Comparison of ENCODE assay signal across 18 cellular contexts in the genomic region with DNA sequence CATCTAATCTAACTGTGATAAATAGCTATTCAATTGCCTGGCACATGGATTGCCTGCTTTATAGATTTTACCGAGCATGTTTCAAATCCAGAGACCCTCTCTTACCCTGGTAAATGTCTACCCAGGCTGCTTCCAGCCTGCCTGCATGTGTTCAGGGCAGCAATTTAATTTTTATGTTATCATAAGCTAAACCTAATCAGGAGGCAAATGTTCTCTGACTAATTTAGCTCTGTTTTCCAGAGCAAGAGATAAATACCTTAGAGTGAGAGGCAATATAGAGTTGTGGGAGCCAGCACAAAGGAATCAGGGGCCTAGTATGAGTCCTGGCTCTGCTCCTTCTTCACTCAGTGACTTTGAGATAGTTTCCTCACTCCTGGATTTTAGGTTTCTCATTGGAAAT. TPM values are rescaled to one million over a fixed set of nuclear protein-coding genes. Genes with fewer than 3 reads are reported as not detected.
DNase-seq lines count a peak whose midpoint lies in the region; ATAC-seq and TF ChIP-seq lines count a peak whose summit lies in the region.
"Had no signal": no experiment of that assay in that cellular context is flagged by ENCODE, and none has a peak within 500 bp of the region (broad histone marks: within the 10 kb centered on the region; RNA-seq: fewer than 3 reads in every experiment).

No MANE protein-coding gene starts in this region.

- H3K27me3 ChIP-seq in right cardiac atrium (ENCODE audit: control insufficient read depth, insufficient read depth): no peaks in the 10 kb centered on the region
- H3K27me3 ChIP-seq in gastrocnemius medialis: no peaks in the 10 kb centered on the region
- H3K27me3 ChIP-seq: MG63, Peyer's patch had no signal

- WGBS in right cardiac atrium: 54% methylated on average over 1 of the region's 1 CpG

- DNase-seq in Right ventricle myocardium inferior (ENCODE audit: missing footprints) (no peak), cardiac septum (ENCODE audit: low spot score) (no peak), right cardiac atrium (no peak), gastrocnemius medialis (no peak), NCI-H2171 treated with DMSO at 0.1 percent for 48 hours (lab: John Stamatoyannopoulos, UW) (no peak), EL (no peak)
- no peak for DNase-seq in activated naive CD4-positive, alpha-beta T cell (lab: John Stamatoyannopoulos, UW)
- DNase-seq: AML-193, DMS79 treated with DMSO at 0.1 percent for 48 hours, Kasumi-1, MG63, NCI-H1048, NCI-H1436, NCI-H1930, Peyer's patch had no signal

- H3K36me3 ChIP-seq in gastrocnemius medialis: no peaks in the 10 kb centered on the region
- H3K36me3 ChIP-seq: MG63, Peyer's patch had no signal

- H3K9me3 ChIP-seq in right cardiac atrium (ENCODE audit: control insufficient read depth, low read length) (no peaks in the 10 kb centered on the region), gastrocnemius medialis (no peaks in the 10 kb centered on the region)
- H3K9me3 ChIP-seq: MG63, Peyer's patch had no signal

- H3K4me3 ChIP-seq in right cardiac atrium (ENCODE audit: low read length): no peak overlapping the region
- no peak overlapping the region for H3K4me3 ChIP-seq in gastrocnemius medialis
- H3K4me3 ChIP-seq: MG63, Peyer's patch had no signal

- H3K27ac ChIP-seq in right cardiac atrium (ENCODE audit: low read length) (peak overlapping the region; percentile 61), gastrocnemius medialis (peak overlapping the region; percentile 82 to 90 (median 86))
- H3K27ac ChIP-seq: 22Rv1, Peyer's patch had no signal

- H3K4me1 ChIP-seq in right cardiac atrium (ENCODE audit: control insufficient read depth, insufficient read depth, low read length): peaks cover 7% of the 10 kb centered on the region
- H3K4me1 ChIP-seq in gastrocnemius medialis: peaks cover 30 to 48% of the 10 kb centered on the region in 2 donors
- H3K4me1 ChIP-seq: Peyer's patch had no signal

- intact Hi-C loops in Right ventricle myocardium inferior (cut with DNase I) (loop anchor here (1.0 to 5.0 kb wide), 3 partner anchors 37 to 67 kb away; partner anchors contain the start of gene PARM1), cardiac septum (cut with DNase I) (loop anchor here (2.0 to 5.0 kb wide), 2 partner anchors 36 to 47 kb away; no protein-coding TSS in a partner anchor), right cardiac atrium (cut with DNase I) (no loop called here), gastrocnemius medialis (cut with DNase I; ENCODE audit: low total_unique reads) (loop anchor here (1.0 to 2.0 kb wide), 3 partner anchors 22 to 38 kb away; partner anchors contain the start of gene PARM1)

- no peak for TF ChIP-seq POLR2A in gastrocnemius medialis (IDR thresholded peaks at IDR 0.05)

- in situ Hi-C loops in gastrocnemius medialis (cut with MboI; ENCODE audit: low sequenced_read_pairs in 4 of 4): no loop called here

- no peak for TF ChIP-seq CTCF in gastrocnemius medialis (IDR thresholded peaks at IDR 0.05 in 4 of 5, conservative IDR thresholded peaks at IDR 0.05 in 1 of 5)

- ATAC-seq in Right ventricle myocardium inferior (peak; percentile 39), right cardiac atrium (peak; percentile 7 to 28), gastrocnemius medialis (no peak), HG02798 (IDR thresholded peaks at IDR 0.05; ENCODE audit: poor library complexity, unreplicated experiment) (no peak)

RNA-seq across cellular contexts. Expression of gene PARM1, which starts 37.7 kb away (rescaled TPM):
- total RNA-seq in Right ventricle myocardium inferior (58.7 TPM), cardiac septum (74.4 TPM), right cardiac atrium (100 to 1,000 TPM in 3 of 4 donors, 10 to 100 TPM in 1; 77.2 to 158 (median 120) TPM), gastrocnemius medialis (10 to 100 TPM in 2 of 4 donors, 1 to 10 TPM in 2; 9.3 to 13.1 (median 10.3) TPM)
- polyA plus RNA-seq in right cardiac atrium: 65.0 TPM
- total RNA-seq: G401 had no signal

Comparison
In these comparisons a context has a peak if more than half of its experiments do, and no peak if none do; other contexts are left out.
1. intact Hi-C loops: an anchor here in Right ventricle myocardium inferior (1.0 to 5.0 kb wide), cardiac septum (2.0 to 5.0 kb wide) and gastrocnemius medialis (1.0 to 2.0 kb wide); none called in right cardiac atrium.
2. ATAC-seq: peak in Right ventricle myocardium inferior (single experiment) and right cardiac atrium (2 of 2); none in gastrocnemius medialis (0 of 2) and HG02798 (single experiment).